ENCODE assay signal across 9 cellular contexts in the genomic region with DNA sequence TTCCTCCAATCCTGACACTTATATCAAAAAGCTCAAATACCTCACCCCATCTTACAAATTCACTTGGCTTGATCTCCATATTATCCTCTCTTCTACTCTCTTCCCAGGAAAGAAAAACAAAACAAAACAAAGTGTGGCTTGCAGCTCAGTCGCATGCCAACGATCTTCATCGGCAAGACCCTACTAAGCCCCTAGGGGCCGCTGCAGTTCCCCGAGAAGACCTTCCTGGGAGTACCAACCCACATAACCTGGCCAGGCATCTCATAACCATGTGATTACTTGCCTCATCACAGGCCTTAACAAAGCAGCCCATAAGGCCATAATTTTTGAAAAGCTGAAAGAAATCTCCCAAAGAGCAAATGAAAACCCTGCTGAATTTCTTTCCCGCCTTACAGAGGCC.
A peak's percentile ranks its signal among the peaks of the same experiment; 100 is the strongest.
DNase-seq lines count a peak whose midpoint lies in the region; ATAC-seq and TF ChIP-seq lines count a peak whose summit lies in the region.
"Had no signal": no experiment of that assay in that cellular context is flagged by ENCODE, and none has a peak within 500 bp of the region (broad histone marks: within the 10 kb centered on the region; RNA-seq: fewer than 3 reads in every experiment).

No MANE protein-coding gene starts in this region.

- H3K36me3 ChIP-seq in adipocyte (ENCODE audit: control insufficient read depth, insufficient read depth, low read length, severe bottlenecking), result no peaks in the 10 kb centered on the region

- H3K9me3 Mint-ChIP-seq in nephron progenitor cell, result peaks cover 20% of the 10 kb centered on the region

- no peaks in the 10 kb centered on the region for H3K9me3 ChIP-seq in adipocyte (ENCODE audit: control insufficient read depth, low read length)

- H3K27me3 Mint-ChIP-seq in nephron progenitor cell (ENCODE audit: low read depth, poor library complexity), result peaks cover 5% of the 10 kb centered on the region

- H3K36me3 Mint-ChIP-seq in nephron progenitor cell (ENCODE audit: low read depth), result no peaks in the 10 kb centered on the region

- H3K4me3 ChIP-seq in adipocyte (ENCODE audit: low read length), result no peak overlapping the region

- H3K27me3 ChIP-seq in adipocyte (replicated peaks; ENCODE audit: control insufficient read depth, insufficient read depth, low read length), result no peaks in the 10 kb centered on the region

- peak; percentile 39 for TF ChIP-seq CTCF in nephron progenitor cell (IDR thresholded peaks at IDR 0.05)

- DNase-seq in NCI-H345 (lab: John Stamatoyannopoulos, UW), result peak; percentile 5
- no peak for DNase-seq in NCI-H345 treated with DMSO at 0.1 percent for 48 hours (lab: John Stamatoyannopoulos, UW; ENCODE audit: unreplicated experiment)
- DNase-seq in NCI-H1417 treated with DMSO at 0.1 percent for 48 hours (lab: John Stamatoyannopoulos, UW), result peak; percentile 0
- DNase-seq in adipocyte (ENCODE audit: low read depth), result peak; percentile 0
- peak; percentile 47 for DNase-seq in nephron progenitor cell
- DNase-seq: amniotic stem cell had no signal

- H3K27ac Mint-ChIP-seq in nephron progenitor cell, result no peak overlapping the region

- no peak for ATAC-seq in activated CD4-positive, CD25-positive, alpha-beta regulatory T cell treated with anti-CD3 and anti-CD28 coated beads, Interleukin-2, amount 50 U/mL, for 24 hours
- ATAC-seq in GM19351 (IDR thresholded peaks at IDR 0.05; ENCODE audit: unreplicated experiment) (no peak), HG02981 (IDR thresholded peaks at IDR 0.05; ENCODE audit: unreplicated experiment) (no peak)

- no peaks in the 10 kb centered on the region for H3K4me1 ChIP-seq in adipocyte (ENCODE audit: control insufficient read depth, insufficient read depth, low read length)

- no peak overlapping the region for H3K9ac ChIP-seq in adipocyte (ENCODE audit: low read length)

- peaks cover 16% of the 10 kb centered on the region for H3K4me1 Mint-ChIP-seq in nephron progenitor cell

- H3K4me3 Mint-ChIP-seq in nephron progenitor cell, result no peak overlapping the region
